13 cellular contexts compared by ENCODE assay signal in the genomic region with DNA sequence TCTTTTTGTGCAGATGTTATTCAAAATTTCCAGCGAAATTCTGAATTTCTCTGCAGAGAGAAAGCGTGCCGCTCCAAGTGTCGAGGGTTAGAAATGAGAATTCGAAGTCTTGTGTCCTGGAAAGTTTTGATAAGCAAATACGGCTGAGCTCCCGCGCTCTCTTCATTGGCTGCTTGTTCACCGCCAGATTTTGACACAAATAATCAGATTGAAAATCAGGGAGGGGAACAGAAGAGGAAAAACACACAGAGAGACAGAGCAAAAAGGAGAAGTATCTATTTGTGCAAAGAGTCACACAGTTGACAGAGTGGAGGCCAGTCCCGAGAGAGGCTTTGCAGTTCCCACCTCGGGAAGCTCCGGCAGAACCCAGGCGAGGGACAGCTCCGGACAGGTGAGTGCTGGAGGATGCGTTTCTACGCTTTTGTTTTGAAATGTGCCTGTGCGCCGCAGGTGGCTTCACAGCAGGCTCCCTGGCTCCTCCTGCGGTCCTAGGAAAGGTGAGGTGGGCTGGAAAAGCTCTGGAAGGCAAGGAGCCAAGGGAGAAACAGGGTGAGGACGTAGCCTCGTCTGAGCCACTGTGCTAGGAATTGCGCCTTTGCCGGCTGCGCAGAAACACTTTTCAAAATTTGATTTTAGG. TPM values are rescaled to one million over a fixed set of nuclear protein-coding genes. Genes with fewer than 3 reads are reported as not detected.
DNase-seq lines count a peak whose midpoint lies in the region; ATAC-seq, FAIRE-seq and TF ChIP-seq lines count a peak whose summit lies in the region.
"Had no signal": no experiment of that assay in that cellular context is flagged by ENCODE, and none has a peak within 500 bp of the region (broad histone marks: within the 10 kb centered on the region; RNA-seq: fewer than 3 reads in every experiment).

A gene (plus strand): TSS at position 244 of the 637 bp plus-strand sequence. CDS start 7,985 bp downstream, outside the sequence.

- CTCF ChIA-PET in HCT116 (lab: Charles Lee) = interaction anchor here (1.3 kb wide), 1 partner anchor 10 kb away, joined by 3 read pairs; no protein-coding TSS in a partner anchor
- CTCF ChIA-PET in HepG2 (lab: Yijun Ruan, JAX; ENCODE audit: low intra/inter-chr PET ratio, low total read pairs) = interaction anchor here (4.5 kb wide), 1 partner anchor 44 kb away, joined by 50 read pairs; no protein-coding TSS in a partner anchor
- CTCF ChIA-PET in mammary epithelial cell (lab: Charles Lee; ENCODE audit: low non-redundant PET) = no interaction called here

- H3K27ac ChIP-seq in BLaER1 treated with 17β-estradiol and CSF1 and Interleukin-3, amounts not matched to agents 10 nM and 100 nM = no peak within 1 kb of the TSS
- H3K27ac ChIP-seq in HCT116 (ENCODE audit: low read depth, low read length) (no peak within 1 kb of the TSS), HepG2 (ENCODE audit: extremely low read length, insufficient read depth, low read length) (no peak within 1 kb of the TSS), esophagus squamous epithelium (no peak within 1 kb of the TSS), suprapubic skin (no peak within 1 kb of the TSS), mammary epithelial cell (ENCODE audit: insufficient read depth, low read depth, low read length) (no peak within 1 kb of the TSS)
- H3K27ac ChIP-seq: right lobe of liver had no signal

- H4K20me1 ChIP-seq in BLaER1 treated with 17β-estradiol and CSF1 and Interleukin-3, amounts not matched to agents 10 nM and 100 nM = peaks cover 0 to 6% (median 0%) of the 10 kb centered on the region in 11 experiments; a peak in 2 of 22 replicates
- H4K20me1 ChIP-seq in HCT116 (ENCODE audit: insufficient read depth) = no peaks in the 10 kb centered on the region
- no peaks in the 10 kb centered on the region for H4K20me1 ChIP-seq in HepG2 (ENCODE audit: insufficient read depth, low read length)
- no peaks in the 10 kb centered on the region for H4K20me1 ChIP-seq in mammary epithelial cell (ENCODE audit: insufficient read depth, low read length)

- TF ChIP-seq CTCF in HCT116 (IDR thresholded peaks at IDR 0.05 in 2 of 3, conservative IDR thresholded peaks at IDR 0.05 in 1 of 3; ENCODE audit: borderline replicate concordance in 1 of 3, insufficient read depth in 1 of 3, low read depth in 2 of 3, low read length in 2 of 3) = no peak
- no peak for TF ChIP-seq CTCF in HepG2 (CRISPR knock-in tag; IDR thresholded peaks at IDR 0.05)
- TF ChIP-seq CTCF in esophagus squamous epithelium (IDR thresholded peaks at IDR 0.05) = no peak
- no peak for TF ChIP-seq CTCF in suprapubic skin (IDR thresholded peaks at IDR 0.05)
- TF ChIP-seq CTCF in mammary epithelial cell (conservative IDR thresholded peaks at IDR 0.05 in 1 of 2, IDR thresholded peaks at IDR 0.05 in 1 of 2; ENCODE audit: extremely low read depth in 1 of 2, insufficient read depth in 1 of 2, low read depth in 1 of 2, low read length in 2 of 2) = no peak

- peak within 1 kb of the TSS in 2 of 11 experiments; percentile 29 to 32; a peak in 1 of 22 replicates for H3K9ac ChIP-seq in BLaER1 treated with 17β-estradiol and CSF1 and Interleukin-3, amounts not matched to agents 10 nM and 100 nM
- H3K9ac ChIP-seq in HCT116 (ENCODE audit: low read length) (no peak within 1 kb of the TSS), HepG2 (ENCODE audit: insufficient read depth, low read depth, low read length) (no peak within 1 kb of the TSS; the same call in 1 of the 2 replicates), mammary epithelial cell (ENCODE audit: insufficient read depth, low read length) (no peak within 1 kb of the TSS)

- no peaks in the 10 kb centered on the region for H3K9me3 ChIP-seq in BLaER1 treated with 17β-estradiol and CSF1 and Interleukin-3, amounts not matched to agents 10 nM and 100 nM (replicated peaks in 1 of 11)
- no peaks in the 10 kb centered on the region for H3K9me3 ChIP-seq in HCT116 (ENCODE audit: control insufficient read depth in 1 of 2, insufficient read depth in 1 of 2, low read depth in 1 of 2, low read length in 2 of 2)
- no peaks in the 10 kb centered on the region for H3K9me3 ChIP-seq in HepG2 (ENCODE audit: low read length)
- no peaks in the 10 kb centered on the region for H3K9me3 ChIP-seq in esophagus squamous epithelium
- no peaks in the 10 kb centered on the region for H3K9me3 ChIP-seq in suprapubic skin
- H3K9me3 ChIP-seq in mammary epithelial cell (replicated peaks; ENCODE audit: insufficient read depth, low read length) = no peaks in the 10 kb centered on the region
- H3K9me3 ChIP-seq: right lobe of liver had no signal

- H3K27me3 ChIP-seq in BLaER1 treated with 17β-estradiol and CSF1 and Interleukin-3, amounts not matched to agents 10 nM and 100 nM = peaks cover 30 to 44% (median 42%) of the 10 kb centered on the region in 11 experiments
- H3K27me3 ChIP-seq in HCT116 (ENCODE audit: insufficient read depth, low read length) = peaks cover 26% of the 10 kb centered on the region; the same call in 1 of the 2 replicates
- H3K27me3 ChIP-seq in HepG2 (ENCODE audit: control insufficient read depth in 1 of 2, insufficient read depth in 2 of 2, low read length in 2 of 2) = peaks cover 0 to 10% of the 10 kb centered on the region in 2 experiments; a peak in 3 of 5 replicates
- H3K27me3 ChIP-seq in esophagus squamous epithelium = peaks cover 0 to 86% (median 7%) of the 10 kb centered on the region in 4 donors
- peaks cover 30% of the 10 kb centered on the region for H3K27me3 ChIP-seq in suprapubic skin
- H3K27me3 ChIP-seq in mammary epithelial cell (ENCODE audit: insufficient read depth, low read length) = peaks cover 11% of the 10 kb centered on the region
- H3K27me3 ChIP-seq: right lobe of liver had no signal

- H3K36me3 ChIP-seq in BLaER1 treated with 17β-estradiol and CSF1 and Interleukin-3, amounts not matched to agents 10 nM and 100 nM = no peaks in the 10 kb centered on the region
- H3K36me3 ChIP-seq in HCT116 (ENCODE audit: control insufficient read depth in 1 of 2, insufficient read depth in 2 of 2, low read length in 2 of 2) (no peaks in the 10 kb centered on the region), HepG2 (replicated peaks in 1 of 2; ENCODE audit: control insufficient read depth in 1 of 2, insufficient read depth in 2 of 2, low read length in 2 of 2) (no peaks in the 10 kb centered on the region), esophagus squamous epithelium (no peaks in the 10 kb centered on the region), suprapubic skin (no peaks in the 10 kb centered on the region), mammary epithelial cell (ENCODE audit: insufficient read depth, low read length) (no peaks in the 10 kb centered on the region)
- H3K36me3 ChIP-seq: right lobe of liver had no signal

- BruUV-seq in HCT116 (replicated peaks; lab: Mats Ljungman, UMichigan) = no TSS peak
- no TSS peak for BruUV-seq in HepG2 (replicated peaks; lab: Mats Ljungman, UMichigan)
- BruUV-seq in mammary epithelial cell (replicated peaks; lab: Mats Ljungman, UMichigan) = no TSS peak

- H3K4me3 ChIP-seq in BLaER1 treated with 17β-estradiol and CSF1 and Interleukin-3, amounts not matched to agents 10 nM and 100 nM = peak within 1 kb of the TSS in 3 of 10 experiments; percentile 4 to 15 (median 10); a peak in 2 of 20 replicates
- H3K4me3 ChIP-seq in HCT116 (replicated peaks in 1 of 2; ENCODE audit: low read depth in 1 of 2, low read length in 2 of 2) (no peak within 1 kb of the TSS), HepG2 (replicated peaks in 1 of 3; ENCODE audit: insufficient read depth in 1 of 3, low read depth in 2 of 3, low read length in 3 of 3) (peak within 1 kb of the TSS in 1 of 3 experiments; percentile 42; a peak in 2 of 6 replicates), esophagus squamous epithelium (no peak within 1 kb of the TSS), suprapubic skin (no peak within 1 kb of the TSS), mammary epithelial cell (replicated peaks in 1 of 3; ENCODE audit: insufficient read depth in 1 of 3, low read depth in 2 of 3, low read length in 3 of 3) (no peak within 1 kb of the TSS)
- H3K4me3 ChIP-seq: right lobe of liver had no signal

- FAIRE-seq in HepG2 (lab: Jason Lieb, UNC) = no peak

- RAD21 ChIA-PET in HCT116 (lab: Charles Lee; ENCODE audit: low non-redundant PET in 1 of 2, low total read pairs in 2 of 2, uncharacterized antibody in 2 of 2, unreplicated experiment in 2 of 2) = no interaction called here

- WGBS in HepG2 (ENCODE audit: low lambda C conversion rate) = 18% methylated on average over 20 of the region's 24 CpGs
- 31 to 33% methylated on average over 23 to 24 of the region's 24 CpGs for WGBS in esophagus squamous epithelium, 2 donors
- 19% methylated on average over 24 of the region's 24 CpGs for WGBS in suprapubic skin
- WGBS in mammary epithelial cell (ENCODE audit: low coverage, missing lambda C conversion rate) = 46% methylated on average over 23 of the region's 24 CpGs

- H2AFZ ChIP-seq in HCT116 (ENCODE audit: low read depth, low read length, poor library complexity, severe bottlenecking) (no peak within 1 kb of the TSS), HepG2 (ENCODE audit: low read length) (no peak within 1 kb of the TSS), mammary epithelial cell (ENCODE audit: low read depth, low read length) (no peak within 1 kb of the TSS)

- TF ChIP-seq EP300 in HepG2 (IDR thresholded peaks at IDR 0.05; ENCODE audit: low read depth in 2 of 2, low read length in 2 of 2) (no peak), HepG2 (CRISPR knock-in tag; IDR thresholded peaks at IDR 0.05; ENCODE audit: borderline replicate concordance) (no peak), suprapubic skin (IDR thresholded peaks at IDR 0.05) (no peak)

- in situ Hi-C loops in HepG2 (cut with HindIII; ENCODE audit: extremely low pct_ligation_motif_present, low pct_unique_long_range_greater_than_20kb) = no loop called here
- in situ Hi-C loops in mammary epithelial cell (cut with MboI; ENCODE audit: low sequenced_read_pairs in 2 of 2) = no loop called here

- TF ChIP-seq RAD21 in HCT116 (IDR thresholded peaks at IDR 0.05; ENCODE audit: low read depth) = no peak
- no peak for TF ChIP-seq RAD21 in HepG2 (CRISPR knock-in tag; IDR thresholded peaks at IDR 0.05)

- ATAC-seq in HCT116 (no peak), HepG2 (peak; percentile 24; the same call in 2 of the 3 replicates)

- H3K79me2 ChIP-seq in HCT116 (ENCODE audit: insufficient read depth, low read length) (no peaks in the 10 kb centered on the region), HepG2 (ENCODE audit: insufficient read depth, low read length) (no peaks in the 10 kb centered on the region), mammary epithelial cell (ENCODE audit: insufficient read depth, low read length) (no peaks in the 10 kb centered on the region)

- H3K4me1 ChIP-seq in BLaER1 treated with 17β-estradiol and CSF1 and Interleukin-3, amounts not matched to agents 10 nM and 100 nM = peaks cover 31 to 45% (median 39%) of the 10 kb centered on the region in 10 experiments
- H3K4me1 ChIP-seq in HCT116 (ENCODE audit: control insufficient read depth in 1 of 2, insufficient read depth in 2 of 2, low read length in 2 of 2) (peaks cover 0 to 6% of the 10 kb centered on the region in 2 experiments; a peak in 2 of 4 replicates), HepG2 (ENCODE audit: insufficient read depth, low read length) (peaks cover 47% of the 10 kb centered on the region), esophagus squamous epithelium (peaks cover 0 to 14% (median 4%) of the 10 kb centered on the region in 3 donors), suprapubic skin (peaks cover 14% of the 10 kb centered on the region), mammary epithelial cell (ENCODE audit: insufficient read depth, low read length) (no peaks in the 10 kb centered on the region)
- H3K4me1 ChIP-seq: right lobe of liver had no signal

- no peak for DNase-seq in HCT116 (ENCODE audit: low read depth, low spot score)
- peak; percentile 68 for DNase-seq in OCI-M2 (lab: John Stamatoyannopoulos, UW; ENCODE audit: unreplicated experiment)
- DNase-seq in HepG2 (ENCODE audit: low spot score) = no peak
- DNase-seq in esophagus squamous epithelium (lab: John Stamatoyannopoulos, UW) = no peak
- DNase-seq in suprapubic skin (ENCODE audit: low spot score in 2 of 2) = no peak
- no peak for DNase-seq in mammary epithelial cell
- DNase-seq in activated gamma-delta T cell (lab: John Stamatoyannopoulos, UW) = no peak
- DNase-seq: effector CD4-positive, alpha-beta T cell; right lobe of liver; trophoblast cell had no signal

- dilution Hi-C loops in mammary epithelial cell (cut with HindIII; ENCODE audit: low sequenced_read_pairs) = no loop called here

- H3K4me2 ChIP-seq in BLaER1 treated with 17β-estradiol and CSF1 and Interleukin-3, amounts not matched to agents 10 nM and 100 nM = peak within 1 kb of the TSS; percentile 43 to 89 (median 67)
- H3K4me2 ChIP-seq in HCT116 (ENCODE audit: low read length) (peak within 1 kb of the TSS; percentile 66), HepG2 (ENCODE audit: low read depth, low read length) (peak within 1 kb of the TSS; percentile 60), mammary epithelial cell (ENCODE audit: insufficient read depth, low read depth, low read length) (no peak within 1 kb of the TSS)

- intact Hi-C loops in HCT116 (cut with micrococcal nuclease) = loop anchor here (10.0 kb wide), 1 partner anchor 324 kb away; no protein-coding TSS in a partner anchor
- intact Hi-C loops in HepG2 (cut with micrococcal nuclease; ENCODE audit: unreplicated experiment) = loop anchor here (10.0 kb wide), 1 partner anchor 164 kb away; no protein-coding TSS in a partner anchor
- intact Hi-C loops in esophagus squamous epithelium (cut with DNase I) = loop anchor here (10.0 kb wide), 1 partner anchor 74 kb away; no protein-coding TSS in a partner anchor
- intact Hi-C loops in mammary epithelial cell (cut with micrococcal nuclease) = loop anchor here (5.0 kb wide), 1 partner anchor 509 kb away; no protein-coding TSS in a partner anchor

- no peaks in the 10 kb centered on the region for H3K9me2 ChIP-seq in HCT116 (ENCODE audit: insufficient read depth)

- POLR2A ChIA-PET in HCT116 (lab: Charles Lee) = no interaction called here
- POLR2A ChIA-PET in HepG2 (lab: Yijun Ruan, JAX) = interaction anchor here (1.5 kb wide), 1 partner anchor 15 kb away, joined by 6 read pairs; no protein-coding TSS in a partner anchor

- TF ChIP-seq POLR2A in HCT116 (IDR thresholded peaks at IDR 0.05; ENCODE audit: borderline replicate concordance, extremely low read depth, insufficient read depth, insufficient read length) = no peak
- no peak for TF ChIP-seq POLR2A in HepG2 (IDR thresholded peaks at IDR 0.05; ENCODE audit: insufficient read depth in 1 of 2, low read depth in 2 of 2, low read length in 2 of 2)
- no peak for TF ChIP-seq POLR2A in esophagus squamous epithelium (IDR thresholded peaks at IDR 0.05)
- no peak for TF ChIP-seq POLR2A in suprapubic skin (IDR thresholded peaks at IDR 0.05)

RNA-seq across cellular contexts. Expression of the gene that starts here (rescaled TPM):
- total RNA-seq in HCT116 (2021; ENCODE audit: unreplicated experiment) (0.20 TPM), HepG2 (2016; rRNA removed; fragmentation: Illumina TruSeq; extraction: Trizol) (0.51 TPM in 1 of 2 replicates, not detected in the other), esophagus squamous epithelium (under 1 TPM in 1 of 4 donors, not detected in 3; 0.57 TPM), suprapubic skin (not detected), mammary epithelial cell (not detected)
- not detected in 2 replicates for polyA plus RNA-seq in HCT116 (2012)
- not detected in 2 replicates for total RNA-seq in HepG2 (2016; cell fraction: cytosol; rRNA removed; fragmentation: Illumina TruSeq; extraction: Trizol; ENCODE audit: low read depth)
- total RNA-seq in HepG2 (2016; cell fraction: insoluble cytoplasmic fraction; rRNA removed; fragmentation: Illumina TruSeq; extraction: Trizol) = 0.24 and 0.56 TPM in 2 replicates
- total RNA-seq in HepG2 (2016; cell fraction: membrane; rRNA removed; fragmentation: Illumina TruSeq; extraction: Trizol) = 0.15 and 0.52 TPM in 2 replicates
- total RNA-seq in HepG2 (2016; cell fraction: nucleus; rRNA removed; fragmentation: Illumina TruSeq; extraction: Trizol) = 0.28 TPM in 1 of 2 replicates, not detected in the other
- polyA plus RNA-seq in HepG2 (2011; rRNA removed) (0.15 and 0.26 TPM in 2 replicates), mammary epithelial cell (not detected)
- 0.15 and 0.18 TPM in 2 replicates for polyA plus RNA-seq in HepG2 (2011; cell fraction: cytosol; rRNA removed)
- 0.19 and 0.26 TPM in 2 replicates for polyA plus RNA-seq in HepG2 (2011; cell fraction: nucleus; rRNA removed)
- polyA plus RNA-seq in HepG2 (2012) = 0.19 and 0.80 TPM in 2 replicates
- polyA plus RNA-seq in HepG2 (2016; cell fraction: cytosol; fragmentation: Illumina TruSeq; extraction: Trizol; ENCODE audit: low read depth) = 0.09 and 0.19 TPM in 2 replicates
- 0.21 and 0.30 TPM in 2 replicates for polyA plus RNA-seq in HepG2 (2016; cell fraction: insoluble cytoplasmic fraction; fragmentation: Illumina TruSeq; extraction: Trizol; ENCODE audit: low read depth)
- polyA plus RNA-seq in HepG2 (2016; cell fraction: membrane; fragmentation: Illumina TruSeq; extraction: Trizol; ENCODE audit: low read depth) = 0.19 and 0.32 TPM in 2 replicates
- polyA plus RNA-seq in HepG2 (2016; cell fraction: nucleus; fragmentation: Illumina TruSeq; extraction: Trizol; ENCODE audit: insufficient read depth, low read depth) = 0.49 TPM in 1 of 2 replicates, not detected in the other
- 0.35 and 0.42 TPM in 2 replicates for polyA minus RNA-seq in HepG2 (2011; rRNA and poly(A)+ RNA removed; ENCODE audit: low replicate concordance)
- polyA minus RNA-seq in HepG2 (2011; cell fraction: cytosol; rRNA and poly(A)+ RNA removed) = not detected in 2 replicates
- polyA minus RNA-seq in HepG2 (2011; cell fraction: nucleus; rRNA and poly(A)+ RNA removed) = 0.13 TPM in 1 of 2 replicates, not detected in the other
- polyA minus RNA-seq in mammary epithelial cell = 0.47 TPM
- total RNA-seq: glomerular endothelial cell, mesothelial cell of epicardium had no signal

Comparison
In these comparisons a context has a peak if more than half of its experiments do, and no peak if none do; other contexts are left out.
1. Peak in ATAC-seq and H3K4me2 ChIP-seq in HepG2; RNA of the gene not detected or under 1 TPM.